Comparison of ENCODE assay signal across 24 cellular contexts in genomic region chr3:176554264-176554663, GRCh38.
"Had no signal": no experiment of that assay in that cellular context is flagged by ENCODE, and none has a peak within 500 bp of the region (broad histone marks: within the 10 kb centered on the region; RNA-seq: fewer than 3 reads in every experiment).

No MANE protein-coding gene starts in this region.

- H3K27me3 Mint-ChIP-seq: effector memory CD8-positive, alpha-beta T cell; naive thymus-derived CD8-positive, alpha-beta T cell had no signal

- DNase-seq: cortex of kidney; effector memory CD8-positive, alpha-beta T cell; erythroblast; esophagus squamous epithelium; foreskin melanocyte; glutamatergic neuron; hypothalamus; immature natural killer cell; islet precursor cell; kidney glomerular epithelial cell; naive thymus-derived CD8-positive, alpha-beta T cell; nephron progenitor cell; occipital lobe; pancreas; sigmoid colon; stimulated activated CD4-positive, alpha-beta T cell treated with anti-CD3 and anti-CD28 coated beads, Interleukin-2, amount 100 ng/mL, for 24 hours; stimulated activated CD4-positive, alpha-beta T cell treated with anti-CD3 and anti-CD28 coated beads, Interleukin-4, amount 100 ng/mL, for 24 hours; stimulated activated naive CD4-positive, alpha-beta T cell treated with Interleukin-2 at 50 U/mL for 16 hours; stomach; thyroid gland had no signal

- H3K36me3 Mint-ChIP-seq: immature natural killer cell; naive thymus-derived CD8-positive, alpha-beta T cell; stimulated activated effector memory CD8-positive, alpha-beta T cell treated with anti-CD3 and anti-CD28 coated beads, Interleukin-12 subunit alpha, Interleukin-12 subunit beta, amount 100 ng/mL, for 72 hours had no signal

- H3K9me3 Mint-ChIP-seq: effector memory CD8-positive, alpha-beta T cell; nephron progenitor cell had no signal

- H3K36me3 ChIP-seq: esophagus squamous epithelium, pancreas, right atrium auricular region, sigmoid colon, stomach, thyroid gland, vagina had no signal

- H3K9me3 ChIP-seq: esophagus squamous epithelium, pancreas, right atrium auricular region, sigmoid colon, stomach, thyroid gland, vagina had no signal

- ATAC-seq: effector memory CD8-positive, alpha-beta T cell; left lobe of liver; naive thymus-derived CD8-positive, alpha-beta T cell; pancreas; stimulated activated effector memory CD8-positive, alpha-beta T cell treated with anti-CD3 and anti-CD28 coated beads, Interleukin-12 subunit alpha, Interleukin-12 subunit beta, amount 100 ng/mL, for 72 hours had no signal

- H3K27me3 ChIP-seq: esophagus squamous epithelium, pancreas, right atrium auricular region, sigmoid colon, stomach, thyroid gland, vagina had no signal

- H3K27ac Mint-ChIP-seq: effector memory CD8-positive, alpha-beta T cell; immature natural killer cell; naive thymus-derived CD8-positive, alpha-beta T cell; nephron progenitor cell; stimulated activated effector memory CD8-positive, alpha-beta T cell treated with anti-CD3 and anti-CD28 coated beads, Interleukin-12 subunit alpha, Interleukin-12 subunit beta, amount 100 ng/mL, for 72 hours had no signal

- H3K4me3 Mint-ChIP-seq: effector memory CD8-positive, alpha-beta T cell; immature natural killer cell; naive thymus-derived CD8-positive, alpha-beta T cell; nephron progenitor cell; stimulated activated effector memory CD8-positive, alpha-beta T cell treated with anti-CD3 and anti-CD28 coated beads, Interleukin-12 subunit alpha, Interleukin-12 subunit beta, amount 100 ng/mL, for 72 hours had no signal

- H3K4me1 Mint-ChIP-seq: immature natural killer cell; naive thymus-derived CD8-positive, alpha-beta T cell; stimulated activated effector memory CD8-positive, alpha-beta T cell treated with anti-CD3 and anti-CD28 coated beads, Interleukin-12 subunit alpha, Interleukin-12 subunit beta, amount 100 ng/mL, for 72 hours had no signal

- H3K27ac ChIP-seq: esophagus squamous epithelium, pancreas, right atrium auricular region, sigmoid colon, stomach, thyroid gland, vagina had no signal

- H3K4me1 ChIP-seq: esophagus squamous epithelium, pancreas, right atrium auricular region, stomach, thyroid gland, vagina had no signal

- H3K4me3 ChIP-seq: esophagus squamous epithelium, pancreas, right atrium auricular region, sigmoid colon, stomach, thyroid gland, vagina had no signal
